ENCODE assay signal across 11 cellular contexts in genomic region chrX:123184199-123184857, GRCh38. TPM values are rescaled to one million over a fixed set of nuclear protein-coding genes. Genes with fewer than 3 reads are reported as not detected.
DNase-seq lines count a peak whose midpoint lies in the region; FAIRE-seq and TF ChIP-seq lines count a peak whose summit lies in the region.
"Had no signal": no experiment of that assay in that cellular context is flagged by ENCODE, and none has a peak within 500 bp of the region (broad histone marks: within the 10 kb centered on the region; RNA-seq: fewer than 3 reads in every experiment).

Gene GRIA3 (plus strand): TSS chrX:123184278. CDS start chrX:123184536, 258 bp downstream.

- no peaks in the 10 kb centered on the region for H3K4me1 ChIP-seq in small intestine (ENCODE audit: control insufficient read depth in 2 of 2, insufficient read depth in 1 of 2, low read depth in 1 of 2, low read length in 1 of 2)

- TF ChIP-seq CTCF in AG09309 (IDR thresholded peaks at IDR 0.05; ENCODE audit: control insufficient read depth, insufficient read depth, low read depth, low read length, missing control alignments) (no peak), epithelial cell of proximal tubule (conservative IDR thresholded peaks at IDR 0.05; ENCODE audit: low read depth, low read length) (no peak), nephron (IDR thresholded peaks at IDR 0.05; ENCODE audit: unreplicated experiment in 3 of 3) (no peak)

- H3K9me3 Mint-ChIP-seq in nephron = peaks cover 8% of the 10 kb centered on the region

- no peak for FAIRE-seq in small intestine (lab: Jason Lieb, UNC)
- FAIRE-seq: HTR-8/SVneo had no signal

- 4 to 37% (median 19%) methylated on average over 25 to 33 of the region's 33 CpGs for WGBS in small intestine, 3 donors

- no peaks in the 10 kb centered on the region for H3K9me3 ChIP-seq in small intestine (ENCODE audit: control insufficient read depth, low read depth)

- H3K27ac Mint-ChIP-seq in nephron = peak within 1 kb of the TSS; percentile 29 to 60 (median 31)

- H3K36me3 Mint-ChIP-seq in nephron (ENCODE audit: low read depth) = no peaks in the 10 kb centered on the region

- H3K27me3 Mint-ChIP-seq in nephron (ENCODE audit: low read depth) = peaks cover 9% of the 10 kb centered on the region

- H3K27me3 ChIP-seq in small intestine (ENCODE audit: control insufficient read depth in 2 of 2, insufficient read depth in 2 of 2, low read length in 2 of 2) = no peaks in the 10 kb centered on the region

- peak within 1 kb of the TSS; percentile 87 to 92 (median 88) for H3K4me3 Mint-ChIP-seq in nephron

- H3K27ac ChIP-seq in small intestine (ENCODE audit: low read depth in 1 of 2, low read length in 1 of 2) = no peak within 1 kb of the TSS

- peaks cover 16% of the 10 kb centered on the region for H3K4me1 Mint-ChIP-seq in nephron

- H3K36me3 ChIP-seq in small intestine (ENCODE audit: control insufficient read depth in 2 of 2, insufficient read depth in 2 of 2, low read length in 2 of 2) = no peaks in the 10 kb centered on the region

- H3K4me3 ChIP-seq in AG09309 (ENCODE audit: control insufficient read depth, low read depth, low read length) (peak within 1 kb of the TSS; percentile 49), epithelial cell of proximal tubule (ENCODE audit: low read depth, low read length) (peak within 1 kb of the TSS; percentile 59), small intestine (ENCODE audit: low read depth in 1 of 2, low read length in 2 of 2) (no peak within 1 kb of the TSS)

- peak; percentile 29 for DNase-seq in AG09309 (ENCODE audit: low read depth)
- peak; percentile 42 for DNase-seq in M059J (ENCODE audit: low read depth)
- DNase-seq in epithelial cell of proximal tubule (ENCODE audit: low read depth) = no peak
- DNase-seq in kidney glomerular epithelial cell (lab: John Stamatoyannopoulos, UW) = no peak
- DNase-seq in small intestine = no peak
- no peak for DNase-seq in NCI-H187 treated with DMSO at 0.1 percent for 48 hours (lab: John Stamatoyannopoulos, UW)
- DNase-seq in activated naive CD4-positive, alpha-beta T cell treated with anti-CD3 and anti-CD28 coated beads, Interleukin-2, amount 50 U/mL, for 16 hours = no peak
- DNase-seq: activated CD4-positive, alpha-beta T cell treated with anti-CD3 and anti-CD28 coated beads for 4 hours; GDM1 had no signal

RNA-seq across cellular contexts. Expression of gene GRIA3, which starts in this region (rescaled TPM):
- 1.6 and 4.7 TPM in 2 replicates for total RNA-seq in M059J (2014; rRNA removed; shearing (Covaris generic))
- under 0.01 and 0.80 TPM in 2 replicates for total RNA-seq in epithelial cell of proximal tubule
- polyA plus RNA-seq in small intestine = under 1 TPM in 2 of 3 donors, not detected in 1; 0.22 to 0.84 TPM

Comparison
In these comparisons a context has a peak if more than half of its experiments do, and no peak if none do; other contexts are left out.
1. DNase-seq: peak in AG09309 (single experiment) and M059J (single experiment); none in epithelial cell of proximal tubule (single experiment), kidney glomerular epithelial cell (single experiment), small intestine (single experiment), NCI-H187 treated with DMSO at 0.1 percent for 48 hours (single experiment) and activated naive CD4-positive, alpha-beta T cell treated with anti-CD3 and anti-CD28 coated beads, Interleukin-2, amount 50 U/mL, for 16 hours (single experiment).
2. H3K4me3 ChIP-seq: peak in AG09309 (single experiment) and epithelial cell of proximal tubule (single experiment); none in small intestine (0 of 2).